ENCODE assay signal across 19 cellular contexts in genomic region chr6:98574991-98575390, GRCh38.
DNase-seq lines count a peak whose midpoint lies in the region; ATAC-seq and FAIRE-seq lines count a peak whose summit lies in the region.
"Had no signal": no experiment of that assay in that cellular context is flagged by ENCODE, and none has a peak within 500 bp of the region (broad histone marks: within the 10 kb centered on the region; RNA-seq: fewer than 3 reads in every experiment).

No MANE protein-coding gene starts in this region.

- intact Hi-C loops in activated CD4-positive, alpha-beta T cell treated with anti-CD3 and anti-CD28 coated beads for 36 hours (cut with DNase I, micrococcal nuclease): no loop called here

- no peaks in the 10 kb centered on the region for H3K9me3 Mint-ChIP-seq in activated CD4-positive, alpha-beta T cell treated with anti-CD3 and anti-CD28 coated beads for 36 hours (ENCODE audit: low read depth)
- H3K9me3 Mint-ChIP-seq: activated naive CD4-positive, alpha-beta T cell treated with anti-CD3 and anti-CD28 coated beads for 36 hours; mesothelial cell of epicardium had no signal

- POLR2A ChIA-PET in activated CD4-positive, alpha-beta T cell treated with anti-CD3 and anti-CD28 coated beads for 36 hours (lab: Charles Lee): interaction anchor here (0.6 kb wide), 1 partner anchor 125 kb away, joined by 3 read pairs; no protein-coding TSS in a partner anchor

- peak; percentile 85 for DNase-seq in COLO829 (ENCODE audit: low spot score)
- peak; percentile 57 to 58 for DNase-seq in SJSA1 (ENCODE audit: low read depth in 1 of 2, low spot score in 2 of 2)
- DNase-seq in frontal cortex (ENCODE audit: low spot score in 2 of 2): peak; percentile 14 to 38
- peak; percentile 12 for DNase-seq in occipital lobe (lab: John Stamatoyannopoulos, UW)
- no peak for DNase-seq in activated CD4-positive, alpha-beta T cell treated with anti-CD3 and anti-CD28 coated beads for 36 hours
- no peak for DNase-seq in stimulated activated CD4-positive, alpha-beta T cell treated with anti-CD3 and anti-CD28 coated beads, Interleukin-4, amount 100 ng/mL, for 4 hours
- DNase-seq: activated CD4-positive, alpha-beta T cell treated with anti-CD3 and anti-CD28 coated beads, Interleukin-2, amount 50 U/mL, for 1 hour; activated naive CD4-positive, alpha-beta T cell treated with anti-CD3 and anti-CD28 coated beads for 36 hours; Caco-2; glutamatergic neuron; NCI-H187; NCI-H524; stimulated activated CD4-positive, alpha-beta T cell treated with anti-CD3 and anti-CD28 coated beads, Interleukin-4, amount 100 ng/mL, for 24 hours; stimulated activated CD8-positive, alpha-beta memory T cell treated with anti-CD3 and anti-CD28 coated beads, Interleukin-4, amount 100 ng/mL, for 48 hours had no signal

- ATAC-seq in esophagus mucosa: no peak
- ATAC-seq in GM18858 (IDR thresholded peaks at IDR 0.05; ENCODE audit: unreplicated experiment): no peak
- ATAC-seq in activated CD4-positive, alpha-beta T cell treated with anti-CD3 and anti-CD28 coated beads for 36 hours: no peak

- no peaks in the 10 kb centered on the region for H3K36me3 ChIP-seq in SJSA1
- H3K36me3 ChIP-seq: esophagus muscularis mucosa, neutrophil had no signal

- H3K4me1 ChIP-seq in SJSA1 (replicated peaks): peaks cover 46% of the 10 kb centered on the region
- H3K4me1 ChIP-seq: Caco-2 had no signal

- no peaks in the 10 kb centered on the region for H3K27me3 ChIP-seq in SJSA1 (replicated peaks)
- H3K27me3 ChIP-seq: esophagus muscularis mucosa, neutrophil had no signal

- H3K4me1 Mint-ChIP-seq in activated CD4-positive, alpha-beta T cell treated with anti-CD3 and anti-CD28 coated beads for 36 hours: no peaks in the 10 kb centered on the region
- H3K4me1 Mint-ChIP-seq: mesothelial cell of epicardium had no signal

- no peaks in the 10 kb centered on the region for H3K9me3 ChIP-seq in SJSA1 (replicated peaks)
- H3K9me3 ChIP-seq: Caco-2, esophagus muscularis mucosa, neutrophil had no signal

- peak overlapping the region; percentile 29 for H3K27ac ChIP-seq in SJSA1
- H3K27ac ChIP-seq: esophagus muscularis mucosa, neutrophil had no signal

- no peaks in the 10 kb centered on the region for H3K27me3 Mint-ChIP-seq in activated CD4-positive, alpha-beta T cell treated with anti-CD3 and anti-CD28 coated beads for 36 hours

- H3K4me3 ChIP-seq in SJSA1: no peak overlapping the region
- H3K4me3 ChIP-seq: esophagus muscularis mucosa had no signal

- H3K36me3 Mint-ChIP-seq in activated CD4-positive, alpha-beta T cell treated with anti-CD3 and anti-CD28 coated beads for 36 hours (ENCODE audit: low read depth): no peaks in the 10 kb centered on the region
- H3K36me3 Mint-ChIP-seq: mesothelial cell of epicardium had no signal

- CTCF ChIA-PET in activated CD4-positive, alpha-beta T cell treated with anti-CD3 and anti-CD28 coated beads for 36 hours (lab: Charles Lee): interaction anchor here (0.7 to 0.8 kb wide), 2 partner anchors 257 to 523 kb away, joined by 3 read pairs; no protein-coding TSS in a partner anchor

- no peak for FAIRE-seq in frontal cortex (lab: Jason Lieb, UNC)

- H3K4me3 Mint-ChIP-seq in activated CD4-positive, alpha-beta T cell treated with anti-CD3 and anti-CD28 coated beads for 36 hours: no peak overlapping the region
- H3K4me3 Mint-ChIP-seq: activated naive CD4-positive, alpha-beta T cell treated with anti-CD3 and anti-CD28 coated beads for 36 hours; mesothelial cell of epicardium had no signal

- no peak overlapping the region for H3K27ac Mint-ChIP-seq in activated CD4-positive, alpha-beta T cell treated with anti-CD3 and anti-CD28 coated beads for 36 hours
- H3K27ac Mint-ChIP-seq: activated naive CD4-positive, alpha-beta T cell treated with anti-CD3 and anti-CD28 coated beads for 36 hours; mesothelial cell of epicardium had no signal

Comparison
In these comparisons a context has a peak if more than half of its experiments do, and no peak if none do; other contexts are left out.
1. DNase-seq: peak in COLO829 (single experiment), SJSA1 (2 of 2), frontal cortex (2 of 2) and occipital lobe (single experiment); none in activated CD4-positive, alpha-beta T cell treated with anti-CD3 and anti-CD28 coated beads for 36 hours (single experiment) and stimulated activated CD4-positive, alpha-beta T cell treated with anti-CD3 and anti-CD28 coated beads, Interleukin-4, amount 100 ng/mL, for 4 hours (0 of 2).